Comparison of ENCODE assay signal across 8 cellular contexts in genomic region chr12:751192-751827, GRCh38. TPM values are rescaled to one million over a fixed set of nuclear protein-coding genes. Genes with fewer than 3 reads are reported as not detected.
DNase-seq lines count a peak whose midpoint lies in the region; ATAC-seq and TF ChIP-seq lines count a peak whose summit lies in the region.

No MANE protein-coding gene starts in this region.

- H3K36me3 ChIP-seq in parathyroid adenoma (ENCODE audit: control insufficient read depth, insufficient read depth, low read length) = no peaks in the 10 kb centered on the region
- H3K36me3 ChIP-seq in tibial nerve = no peaks in the 10 kb centered on the region

- intact Hi-C loops in cardiac septum (cut with DNase I) = loop anchor here (1.0 to 10.0 kb wide), 4 partner anchors 61 to 843 kb away; partner anchors contain the start of gene FBXL14

- H3K27ac ChIP-seq in parathyroid adenoma (peak overlapping the region; percentile 92), tibial nerve (peak overlapping the region; percentile 64 to 100 (median 98))

- DNase-seq in GM10266 (ENCODE audit: extremely low spot score) (peak; percentile 80), NCI-H1092 treated with DMSO at 0.1 percent for 48 hours (lab: John Stamatoyannopoulos, UW) (peak; percentile 99), SKM-1 (lab: John Stamatoyannopoulos, UW; ENCODE audit: unreplicated experiment) (peak; percentile 70), cardiac septum (ENCODE audit: low spot score) (peak; percentile 96), tibial nerve (ENCODE audit: low spot score in 2 of 2) (peak; percentile 68 to 88)
- peak; percentile 66 for DNase-seq in activated naive CD8-positive, alpha-beta T cell treated with anti-CD3 and anti-CD28 coated beads, Interleukin-2, amount 50 U/mL, for 16 hours (ENCODE audit: low read depth, low spot score)

- H2AFZ ChIP-seq in parathyroid adenoma = peak overlapping the region; percentile 88

- ATAC-seq in HG02571 (IDR thresholded peaks at IDR 0.05; ENCODE audit: unreplicated experiment) = peak; percentile 32

- H3K4me1 ChIP-seq in parathyroid adenoma = peaks cover 10% of the 10 kb centered on the region
- peaks cover 0 to 40% (median 8%) of the 10 kb centered on the region in 4 donors for H3K4me1 ChIP-seq in tibial nerve

- peaks cover 18% of the 10 kb centered on the region for H3K79me2 ChIP-seq in parathyroid adenoma

- TF ChIP-seq POLR2A in tibial nerve (IDR thresholded peaks at IDR 0.05) = no peak

- H3K9me3 ChIP-seq in parathyroid adenoma (ENCODE audit: control insufficient read depth, low read length) = no peaks in the 10 kb centered on the region
- no peaks in the 10 kb centered on the region for H3K9me3 ChIP-seq in tibial nerve

- no peak overlapping the region for H3K9ac ChIP-seq in parathyroid adenoma

- H3K4me3 ChIP-seq in parathyroid adenoma (ENCODE audit: low read depth, low read length) (peak overlapping the region; percentile 38), tibial nerve (peak overlapping the region; percentile 45 to 98 (median 94))

- H3K27me3 ChIP-seq in parathyroid adenoma (ENCODE audit: control insufficient read depth, insufficient read depth, low read length) (no peaks in the 10 kb centered on the region), tibial nerve (no peaks in the 10 kb centered on the region)

- TF ChIP-seq CTCF in GM10266 (IDR thresholded peaks at IDR 0.05; ENCODE audit: control insufficient read depth, insufficient read depth, low read depth, missing control alignments) (peak; percentile 74), parathyroid adenoma (IDR thresholded peaks at IDR 0.05) (peak; percentile 79), tibial nerve (IDR thresholded peaks at IDR 0.05) (peak; percentile 48 to 86 (median 64))

- H3K4me2 ChIP-seq in parathyroid adenoma (ENCODE audit: low read length) = peak overlapping the region; percentile 47

- peak in 1 of 2 donors; percentile 88 for TF ChIP-seq EP300 in tibial nerve (IDR thresholded peaks at IDR 0.05)

- 1% methylated on average over 28 to 36 of the region's 36 CpGs for WGBS in tibial nerve, 2 donors

RNA-seq across cellular contexts. Expression of gene WNK1, which starts 1.1 kb away (rescaled TPM):
- 227 TPM for total RNA-seq in cardiac septum
- 100 to 1,000 TPM; 153 to 220 (median 178) TPM for total RNA-seq in tibial nerve

Comparison
In these comparisons a context has a peak if more than half of its experiments do, and no peak if none do; other contexts are left out.
1. Peak in every context shown above with its lines: DNase-seq, ATAC-seq, H3K4me3 ChIP-seq and H3K27ac ChIP-seq.